19 cellular contexts compared by ENCODE assay signal in genomic region chr15:92806763-92807162, GRCh38.
A peak's percentile ranks its signal among the peaks of the same experiment; 100 is the strongest.
DNase-seq lines count a peak whose midpoint lies in the region; ATAC-seq and TF ChIP-seq lines count a peak whose summit lies in the region.
"Had no signal": no experiment of that assay in that cellular context is flagged by ENCODE, and none has a peak within 500 bp of the region (broad histone marks: within the 10 kb centered on the region; RNA-seq: fewer than 3 reads in every experiment).

No MANE protein-coding gene starts in this region.

- peaks cover 0 to 85% (median 26%) of the 10 kb centered on the region in 9 donors for H3K4me1 ChIP-seq in heart right ventricle
- H3K4me1 ChIP-seq in ascending aorta, result peaks cover 9 to 45% of the 10 kb centered on the region in 2 donors
- H3K4me1 ChIP-seq in trophoblast cell (ENCODE audit: control insufficient read depth in 1 of 2, insufficient read depth in 2 of 2, low read length in 2 of 2), result peaks cover 14 to 26% of the 10 kb centered on the region in 2 experiments
- no peaks in the 10 kb centered on the region for H3K4me1 ChIP-seq in uterus

- no peak overlapping the region for H2BK12ac ChIP-seq in trophoblast cell (ENCODE audit: low read length)

- TF ChIP-seq POLR2A in uterus (IDR thresholded peaks at IDR 0.05), result no peak

- peaks cover 39% of the 10 kb centered on the region for H3K79me1 ChIP-seq in trophoblast cell (ENCODE audit: low read length)

- H3K36me3 ChIP-seq in heart right ventricle (no peaks in the 10 kb centered on the region), ascending aorta (no peaks in the 10 kb centered on the region), trophoblast cell (ENCODE audit: control insufficient read depth in 1 of 2, insufficient read depth in 2 of 2, low read length in 2 of 2) (no peaks in the 10 kb centered on the region), uterus (no peaks in the 10 kb centered on the region)
- H3K36me3 ChIP-seq: BLaER1, gastroesophageal sphincter had no signal

- TF ChIP-seq CTCF in heart right ventricle (IDR thresholded peaks at IDR 0.05) (no peak), ascending aorta (IDR thresholded peaks at IDR 0.05) (no peak), uterus (IDR thresholded peaks at IDR 0.05) (no peak), mesothelial cell of epicardium (IDR thresholded peaks at IDR 0.05; ENCODE audit: unreplicated experiment) (no peak)

- H3K4me3 ChIP-seq in heart right ventricle (no peak overlapping the region), ascending aorta (no peak overlapping the region), trophoblast cell (ENCODE audit: low read depth, low read length) (no peak overlapping the region), uterus (no peak overlapping the region)
- H3K4me3 ChIP-seq: BLaER1, gastroesophageal sphincter had no signal

- peak; percentile 16 to 40 for DNase-seq in heart right ventricle
- DNase-seq in cardiac septum (ENCODE audit: low spot score), result no peak
- no peak for DNase-seq in ascending aorta (ENCODE audit: low spot score in 2 of 2)
- no peak for DNase-seq in trophoblast cell
- DNase-seq in uterus, result peak in 1 of 2 donors; percentile 46
- DNase-seq in mesothelial cell of epicardium (ENCODE audit: low spot score in 2 of 2, unreplicated experiment in 2 of 2), result no peak
- DNase-seq: activated naive CD8-positive, alpha-beta T cell treated with anti-CD3 and anti-CD28 coated beads, Interleukin-2, amount 50 U/mL, for 24 hours; GDM1; Kasumi-1; NCI-H526; nephron progenitor cell; stimulated activated naive CD8-positive, alpha-beta T cell treated with anti-CD3 and anti-CD28 coated beads, Interleukin-15, amount 100 ng/mL, for 72 hours had no signal

- no peak overlapping the region for H3K4me3 Mint-ChIP-seq in stimulated activated memory B cell treated with anti-CD40 and anti-IgM and Interleukin-4, amounts not matched to agents 10 μg/mL and 1 μg/mL and 100 μg/mL, for 72 hours
- no peak overlapping the region for H3K4me3 Mint-ChIP-seq in mesothelial cell of epicardium
- H3K4me3 Mint-ChIP-seq: memory B cell, nephron progenitor cell had no signal

- H3K4me2 ChIP-seq in trophoblast cell (ENCODE audit: low read length), result no peak overlapping the region

- 82 to 85% methylated on average over 16 to 17 of the region's 17 CpGs for WGBS in heart right ventricle, 2 donors
- WGBS in trophoblast cell (ENCODE audit: extremely low coverage, insufficient coverage, insufficient read length), result no CpG with 5 or more reads among the region's 17 CpGs

- ATAC-seq in heart right ventricle (no peak), HG03280 (IDR thresholded peaks at IDR 0.05; ENCODE audit: unreplicated experiment) (no peak)
- no peak for ATAC-seq in stimulated activated memory B cell treated with anti-CD40 and anti-IgM and Interleukin-4, amounts not matched to agents 10 μg/mL and 1 μg/mL and 100 μg/mL, for 72 hours
- ATAC-seq: activated naive CD8-positive, alpha-beta T cell treated with anti-CD3 and anti-CD28 coated beads, Interleukin-2, amount 50 U/mL, for 24 hours; gastroesophageal sphincter; GM12878; stimulated activated naive CD8-positive, alpha-beta T cell treated with anti-CD3 and anti-CD28 coated beads, Interleukin-15, amount 100 ng/mL, for 72 hours had no signal

- H3K27me3 Mint-ChIP-seq in stimulated activated memory B cell treated with anti-CD40 and anti-IgM and Interleukin-4, amounts not matched to agents 10 μg/mL and 1 μg/mL and 100 μg/mL, for 72 hours, result no peaks in the 10 kb centered on the region
- H3K27me3 Mint-ChIP-seq in mesothelial cell of epicardium (ENCODE audit: low read depth), result no peaks in the 10 kb centered on the region
- H3K27me3 Mint-ChIP-seq: activated naive CD8-positive, alpha-beta T cell treated with anti-CD3 and anti-CD28 coated beads, Interleukin-2, amount 50 U/mL, for 24 hours; memory B cell; stimulated activated naive CD8-positive, alpha-beta T cell treated with anti-CD3 and anti-CD28 coated beads, Interleukin-15, amount 100 ng/mL, for 72 hours had no signal

- H3K36me3 Mint-ChIP-seq in stimulated activated memory B cell treated with anti-CD40 and anti-IgM and Interleukin-4, amounts not matched to agents 10 μg/mL and 1 μg/mL and 100 μg/mL, for 72 hours, result peaks cover 10% of the 10 kb centered on the region
- peaks cover 1% of the 10 kb centered on the region for H3K36me3 Mint-ChIP-seq in mesothelial cell of epicardium

- no peak overlapping the region for H3K23ac ChIP-seq in trophoblast cell (ENCODE audit: low read length)

- H3K9me3 Mint-ChIP-seq in stimulated activated memory B cell treated with anti-CD40 and anti-IgM and Interleukin-4, amounts not matched to agents 10 μg/mL and 1 μg/mL and 100 μg/mL, for 72 hours, result peaks cover 3% of the 10 kb centered on the region
- H3K9me3 Mint-ChIP-seq in mesothelial cell of epicardium, result peaks cover 4% of the 10 kb centered on the region
- H3K9me3 Mint-ChIP-seq: activated naive CD8-positive, alpha-beta T cell treated with anti-CD3 and anti-CD28 coated beads, Interleukin-2, amount 50 U/mL, for 24 hours; stimulated activated naive CD8-positive, alpha-beta T cell treated with anti-CD3 and anti-CD28 coated beads, Interleukin-15, amount 100 ng/mL, for 72 hours; T-helper 2 cell treated with Interferon-gamma antibody and Interleukin-4, amounts not matched to agents 5 μg/mL and 100 μg/mL, for 36 hours had no signal

- H3K4ac ChIP-seq in trophoblast cell (ENCODE audit: low read depth, low read length), result no peak overlapping the region

- no peak overlapping the region for H3K14ac ChIP-seq in trophoblast cell (ENCODE audit: low read length)

- H3K18ac ChIP-seq in trophoblast cell (ENCODE audit: low read length), result no peak overlapping the region

- H2AFZ ChIP-seq in trophoblast cell (ENCODE audit: insufficient read depth, low read length, poor library complexity), result no peak overlapping the region

- H4K8ac ChIP-seq in trophoblast cell (ENCODE audit: low read depth, low read length), result no peak overlapping the region

- H3K27ac Mint-ChIP-seq in stimulated activated memory B cell treated with anti-CD40 and anti-IgM and Interleukin-4, amounts not matched to agents 10 μg/mL and 1 μg/mL and 100 μg/mL, for 72 hours, result no peak overlapping the region
- no peak overlapping the region for H3K27ac Mint-ChIP-seq in mesothelial cell of epicardium
- H3K27ac Mint-ChIP-seq: memory B cell, nephron progenitor cell had no signal

- H3K4me1 Mint-ChIP-seq in stimulated activated memory B cell treated with anti-CD40 and anti-IgM and Interleukin-4, amounts not matched to agents 10 μg/mL and 1 μg/mL and 100 μg/mL, for 72 hours, result peaks cover 33% of the 10 kb centered on the region
- peaks cover 30% of the 10 kb centered on the region for H3K4me1 Mint-ChIP-seq in mesothelial cell of epicardium

- peak overlapping the region; percentile 38 for H4K91ac ChIP-seq in trophoblast cell (ENCODE audit: low read depth, low read length)

- H3K9me3 ChIP-seq in heart right ventricle (peaks cover 0 to 5% (median 0%) of the 10 kb centered on the region in 11 donors), ascending aorta (no peaks in the 10 kb centered on the region), trophoblast cell (ENCODE audit: insufficient read depth, low read depth, low read length) (no peaks in the 10 kb centered on the region), uterus (no peaks in the 10 kb centered on the region)
- H3K9me3 ChIP-seq: BLaER1, gastroesophageal sphincter had no signal

- no peak overlapping the region for H3K9ac ChIP-seq in trophoblast cell (ENCODE audit: low read length)
- H3K9ac ChIP-seq: BLaER1 had no signal

- H3K27ac ChIP-seq in heart right ventricle (peak overlapping the region in 5 of 10 donors; percentile 96 to 99 (median 97)), ascending aorta (peak overlapping the region; percentile 91 to 98), trophoblast cell (ENCODE audit: low read depth, low read length) (no peak overlapping the region), uterus (peak overlapping the region; percentile 45 to 88)
- H3K27ac ChIP-seq: BLaER1 had no signal

- no peaks in the 10 kb centered on the region for H3K27me3 ChIP-seq in heart right ventricle
- H3K27me3 ChIP-seq in ascending aorta, result no peaks in the 10 kb centered on the region
- no peaks in the 10 kb centered on the region for H3K27me3 ChIP-seq in trophoblast cell (ENCODE audit: insufficient read depth, low read length)
- H3K27me3 ChIP-seq in uterus, result no peaks in the 10 kb centered on the region
- H3K27me3 ChIP-seq: BLaER1, gastroesophageal sphincter had no signal

- H2BK5ac ChIP-seq in trophoblast cell (ENCODE audit: low read depth, low read length, poor library complexity), result no peak overlapping the region

- intact Hi-C loops in heart right ventricle (cut with DNase I), result loop anchor here in 5 of 10 donors (5.0 to 10.0 kb wide), 5 partner anchors 96 to 208 kb away; partner anchors contain the start of gene CHD2 (in 3 of the 5)
- intact Hi-C loops in cardiac septum (cut with DNase I), result loop anchor here (10.0 kb wide), 1 partner anchor 1318 kb away; no protein-coding TSS in a partner anchor
- intact Hi-C loops in ascending aorta (cut with DNase I), result loop anchor here (10.0 kb wide), 1 partner anchor 648 kb away; no protein-coding TSS in a partner anchor
- intact Hi-C loops in uterus (cut with DNase I; ENCODE audit: low total_unique reads), result loop anchor here (5.0 kb wide), 2 partner anchors 96 to 111 kb away; partner anchors contain the start of gene CHD2

- H3K79me2 ChIP-seq in trophoblast cell (ENCODE audit: control insufficient read depth, insufficient read depth, low read length, poor library complexity), result peaks cover 12% of the 10 kb centered on the region

- H2BK120ac ChIP-seq in trophoblast cell (ENCODE audit: insufficient read depth, low read length, poor library complexity), result no peak overlapping the region

- H2AK5ac ChIP-seq in trophoblast cell (ENCODE audit: low read length), result no peak overlapping the region

- no peak overlapping the region for H4K12ac ChIP-seq in trophoblast cell (ENCODE audit: low read depth, low read length)

Comparison
In these comparisons a context has a peak if more than half of its experiments do, and no peak if none do; other contexts are left out.
1. DNase-seq: peak in heart right ventricle (2 of 2); none in cardiac septum (single experiment), ascending aorta (0 of 2), trophoblast cell (0 of 2) and mesothelial cell of epicardium (0 of 2).